Comparison of ENCODE assay signal across 1 cellular context in genomic region chr4:177309525-177310371, GRCh38.
TF ChIP-seq lines count a peak whose summit lies in the region.

Gene NEIL3 (plus strand): TSS chr4:177309874. CDS start chr4:177309954, 80 bp downstream.

TF ChIP-seq in K562, 482 proteins besides CTCF, POLR2A, EP300 and RAD21 (continued from another document and continues in another):
- TF ChIP-seq ZNF407 (IDR thresholded peaks at IDR 0.05; ENCODE audit: low read depth): no peak
- peak; percentile 53; the same call in 1 of the 2 replicates for TF ChIP-seq ESRRA (IDR thresholded peaks at IDR 0.05; ENCODE audit: borderline replicate concordance, low read depth)
- no peak for TF ChIP-seq ZBTB8A (IDR thresholded peaks at IDR 0.05; ENCODE audit: partially characterized antibody)
- TF ChIP-seq RFX5 (IDR thresholded peaks at IDR 0.05; ENCODE audit: low read depth, low read length): no peak
- no peak for TF ChIP-seq ZNF79 (CRISPR knock-in tag; IDR thresholded peaks at IDR 0.05; ENCODE audit: low read depth)
- TF ChIP-seq IFI16 (CRISPR knock-in tag; IDR thresholded peaks at IDR 0.05): no peak
- no peak for TF ChIP-seq HOMEZ (CRISPR knock-in tag; IDR thresholded peaks at IDR 0.05)
- no peak for TF ChIP-seq ELF4 (CRISPR knock-in tag; IDR thresholded peaks at IDR 0.05)
- TF ChIP-seq ETS2 (tag; IDR thresholded peaks at IDR 0.05; ENCODE audit: borderline replicate concordance, poor library complexity, severe bottlenecking): no peak
- peak; percentile 56; the same call in 1 of the 2 replicates for TF ChIP-seq ZNF232 (CRISPR knock-in tag; IDR thresholded peaks at IDR 0.05)
- TF ChIP-seq LARP7 (IDR thresholded peaks at IDR 0.05): no peak
- peak; percentile 65; the same call in 1 of the 2 replicates for TF ChIP-seq MXI1 (IDR thresholded peaks at IDR 0.05; ENCODE audit: low read depth, low read length)
- TF ChIP-seq ZNF717 (CRISPR knock-in tag; IDR thresholded peaks at IDR 0.05): no peak
- TF ChIP-seq MAZ (CRISPR knock-in tag; conservative IDR thresholded peaks at IDR 0.05 in 1 of 2, IDR thresholded peaks at IDR 0.05 in 1 of 2): peak in 1 of 2 experiments; percentile 58; a peak in 2 of 4 replicates
- TF ChIP-seq ZBTB11 (CRISPR knock-in tag; IDR thresholded peaks at IDR 0.05): no peak
- peak; percentile 87 for TF ChIP-seq CHD2 (IDR thresholded peaks at IDR 0.05; ENCODE audit: low read depth, low read length)
- TF ChIP-seq TAF1 (IDR thresholded peaks at IDR 0.05; ENCODE audit: control insufficient read depth, extremely low read depth, insufficient read depth, low read length, severe bottlenecking): peak; percentile 70
- peak; percentile 95 for TF ChIP-seq ZFX (CRISPR knock-in tag; IDR thresholded peaks at IDR 0.05)
- no peak for TF ChIP-seq ZNF436 (CRISPR knock-in tag; IDR thresholded peaks at IDR 0.05)
- TF ChIP-seq NR2F6 (CRISPR knock-in tag; IDR thresholded peaks at IDR 0.05): no peak
- TF ChIP-seq GATAD2B (IDR thresholded peaks at IDR 0.05; ENCODE audit: borderline replicate concordance): peak; percentile 96
- TF ChIP-seq MTF1 (CRISPR knock-in tag; IDR thresholded peaks at IDR 0.05; ENCODE audit: borderline replicate concordance): no peak
- no peak for TF ChIP-seq GATA2 (CRISPR knock-in tag; IDR thresholded peaks at IDR 0.05)
- TF ChIP-seq UBTF (IDR thresholded peaks at IDR 0.05; ENCODE audit: borderline replicate concordance in 1 of 2, low read depth in 2 of 2, low read length in 2 of 2): no peak
- TF ChIP-seq KLF1 (tag; IDR thresholded peaks at IDR 0.05): no peak
- no peak for TF ChIP-seq CEBPG (CRISPR knock-in tag; IDR thresholded peaks at IDR 0.05)
- no peak for TF ChIP-seq CEBPG (tag; conservative IDR thresholded peaks at IDR 0.05 in 1 of 2, IDR thresholded peaks at IDR 0.05 in 1 of 2)
- no peak for TF ChIP-seq ZNF57 (CRISPR knock-in tag; IDR thresholded peaks at IDR 0.05)
- TF ChIP-seq FOXA3 (CRISPR knock-in tag; conservative IDR thresholded peaks at IDR 0.05 in 1 of 2, IDR thresholded peaks at IDR 0.05 in 1 of 2): peak in 1 of 2 experiments; percentile 41; a peak in 1 of 4 replicates
- TF ChIP-seq DIDO1 (tag; IDR thresholded peaks at IDR 0.05; ENCODE audit: low read depth): no peak
- no peak for TF ChIP-seq HDAC6 (IDR thresholded peaks at IDR 0.05; ENCODE audit: low read depth, low read length)
- no peak for TF ChIP-seq MCM2 (IDR thresholded peaks at IDR 0.05; ENCODE audit: low read depth)
- TF ChIP-seq E2F4 (CRISPR knock-in tag; IDR thresholded peaks at IDR 0.05; ENCODE audit: low read depth): peak; percentile 99
- peak; percentile 61 for TF ChIP-seq L3MBTL2 (IDR thresholded peaks at IDR 0.05)
- TF ChIP-seq SMARCA5 (IDR thresholded peaks at IDR 0.05): no peak
- peak; percentile 63 for TF ChIP-seq VEZF1 (CRISPR knock-in tag; IDR thresholded peaks at IDR 0.05)
- no peak for TF ChIP-seq MIER1 (IDR thresholded peaks at IDR 0.05; ENCODE audit: low read depth)
- peak; percentile 81; the same call in 1 of the 2 replicates for TF ChIP-seq E2F3 (CRISPR knock-in tag; IDR thresholded peaks at IDR 0.05)
- TF ChIP-seq SOX6 (IDR thresholded peaks at IDR 0.05): 0 out of 2 replicates have a peak, but pooled peaks have one; percentile 42
- no peak for TF ChIP-seq ZBTB49 (CRISPR knock-in tag; IDR thresholded peaks at IDR 0.05; ENCODE audit: borderline replicate concordance)
